ENCODE assay signal across 20 cellular contexts in genomic region chr20:56445130-56445529, GRCh38. TPM values are rescaled to one million over a fixed set of nuclear protein-coding genes. Genes with fewer than 3 reads are reported as not detected.
"Had no signal": no experiment of that assay in that cellular context is flagged by ENCODE, and none has a peak within 500 bp of the region (broad histone marks: within the 10 kb centered on the region; RNA-seq: fewer than 3 reads in every experiment).

No MANE protein-coding gene starts in this region.

- H3K27ac ChIP-seq: cardiac muscle cell, pancreas, tibial artery had no signal

- H3K4me3 Mint-ChIP-seq: activated CD4-positive, alpha-beta T cell treated with anti-CD3 and anti-CD28 coated beads, Interleukin-2, amount 10 ng/mL, durations not matched to agents 7 days and 5 days; activated naive CD8-positive, alpha-beta T cell treated with anti-CD3 and anti-CD28 coated beads for 36 hours; activated T-cell treated with anti-CD3 and anti-CD28 coated beads, Interleukin-2, amount 50 U/mL, for 4 hours; memory B cell; naive B cell; T-helper 1 cell treated with Interleukin-12 subunit alpha and Interleukin-12 subunit beta and Interleukin-4 antibody, amounts not matched to agents 30 μg/mL and 1 μg/mL, for 36 hours had no signal

- H3K4me3 ChIP-seq: cardiac muscle cell, mucosa of descending colon, pancreas, spleen, tibial artery had no signal

- DNase-seq: activated CD4-positive, alpha-beta T cell treated with anti-CD3 and anti-CD28 coated beads, Interleukin-2, amount 10 ng/mL, durations not matched to agents 7 days and 5 days; activated gamma-delta T cell; activated naive CD8-positive, alpha-beta T cell treated with anti-CD3 and anti-CD28 coated beads for 36 hours; activated T-cell treated with anti-CD3 and anti-CD28 coated beads, Interleukin-2, amount 50 U/mL, for 4 hours; amygdala; foreskin fibroblast; mucosa of descending colon; naive B cell; pancreas; spleen; stimulated activated CD4-positive, alpha-beta T cell treated with anti-CD3 and anti-CD28 coated beads, Interleukin-4, amount 100 ng/mL, for 4 hours; stimulated activated naive CD4-positive, alpha-beta T cell; substantia nigra had no signal

- H3K27me3 Mint-ChIP-seq: activated CD4-positive, alpha-beta T cell treated with anti-CD3 and anti-CD28 coated beads, Interleukin-2, amount 10 ng/mL, durations not matched to agents 7 days and 5 days; activated naive CD8-positive, alpha-beta T cell treated with anti-CD3 and anti-CD28 coated beads for 36 hours had no signal

- H3K36me3 ChIP-seq: cardiac muscle cell, pancreas, tibial artery had no signal

- H3K9me3 Mint-ChIP-seq: activated CD4-positive, alpha-beta T cell treated with anti-CD3 and anti-CD28 coated beads, Interleukin-2, amount 10 ng/mL, durations not matched to agents 7 days and 5 days; activated naive CD8-positive, alpha-beta T cell treated with anti-CD3 and anti-CD28 coated beads for 36 hours; activated T-cell treated with anti-CD3 and anti-CD28 coated beads, Interleukin-2, amount 50 U/mL, for 4 hours; memory B cell; T-helper 1 cell treated with Interleukin-12 subunit alpha and Interleukin-12 subunit beta and Interleukin-4 antibody, amounts not matched to agents 30 μg/mL and 1 μg/mL, for 36 hours had no signal

- H3K4me1 ChIP-seq: pancreas, tibial artery had no signal

- ATAC-seq: activated T-cell treated with anti-CD3 and anti-CD28 coated beads, Interleukin-2, amount 50 U/mL, for 4 hours; mucosa of descending colon; pancreas; sciatic nerve had no signal

- H3K27ac Mint-ChIP-seq: activated naive CD8-positive, alpha-beta T cell treated with anti-CD3 and anti-CD28 coated beads for 36 hours; memory B cell; T-helper 1 cell treated with Interleukin-12 subunit alpha and Interleukin-12 subunit beta and Interleukin-4 antibody, amounts not matched to agents 30 μg/mL and 1 μg/mL, for 36 hours had no signal

- H3K9me3 ChIP-seq: mucosa of descending colon, neutrophil, pancreas, spleen, tibial artery had no signal

- H3K27me3 ChIP-seq: cardiac muscle cell, neutrophil, pancreas, spleen had no signal

- H3K36me3 Mint-ChIP-seq: memory B cell, naive B cell had no signal

RNA-seq across cellular contexts. Expression of gene CASS4, which starts 33.1 kb away (rescaled TPM):
- total RNA-seq: glomerular endothelial cell had no signal
